13 cellular contexts compared by ENCODE assay signal in genomic region chr17:77478899-77479298, GRCh38.
DNase-seq lines count a peak whose midpoint lies in the region; ATAC-seq, FAIRE-seq and TF ChIP-seq lines count a peak whose summit lies in the region.
"Had no signal": no experiment of that assay in that cellular context is flagged by ENCODE, and none has a peak within 500 bp of the region (broad histone marks: within the 10 kb centered on the region; RNA-seq: fewer than 3 reads in every experiment).

No MANE protein-coding gene starts in this region.

- no peak overlapping the region for H3K4me3 Mint-ChIP-seq in activated naive CD4-positive, alpha-beta T cell treated with anti-CD3 and anti-CD28 coated beads, Interleukin-2, amount 50 U/mL, for 24 hours
- no peak overlapping the region for H3K4me3 Mint-ChIP-seq in activated B cell treated with CpG ODN at 0.5 μM for 24 hours

- 90% methylated on average over 11 of the region's 11 CpGs for WGBS in HepG2 (ENCODE audit: low lambda C conversion rate)
- whole genome bisulfite sequencing in tibial nerve, 2 donors: 67 to 78% methylated on average over 11 of the region's 11 CpGs

- H3K27me3 Mint-ChIP-seq in activated naive CD4-positive, alpha-beta T cell treated with anti-CD3 and anti-CD28 coated beads, Interleukin-2, amount 50 U/mL, for 24 hours: no peaks in the 10 kb centered on the region
- no peaks in the 10 kb centered on the region for H3K27me3 Mint-ChIP-seq in activated B cell treated with CpG ODN at 0.5 μM for 24 hours

- DNase-seq in activated naive CD4-positive, alpha-beta T cell treated with Interleukin-2 at 50 U/mL for 16 hours: no peak
- no peak for DNase-seq in activated B cell treated with CpG ODN at 0.5 μM for 24 hours
- no peak for DNase-seq in HepG2 (ENCODE audit: low spot score)
- no peak for DNase-seq in tibial nerve (ENCODE audit: low spot score in 2 of 2)
- DNase-seq in HPDE6-E6E7 (ENCODE audit: extremely low spot score): no peak
- DNase-seq: anterior cingulate cortex; NCI-H187; stimulated activated CD4-positive, alpha-beta T cell treated with anti-CD3 and anti-CD28 coated beads, Interleukin-4, amount 100 ng/mL, for 1 hour; tibial artery had no signal

- TF ChIP-seq CTCF in activated B cell treated with CpG ODN at 0.5 μM for 24 hours (IDR thresholded peaks at IDR 0.05) (no peak), HepG2 (CRISPR knock-in tag; IDR thresholded peaks at IDR 0.05) (no peak), tibial nerve (IDR thresholded peaks at IDR 0.05) (no peak)

- peaks cover 41 to 71% of the 10 kb centered on the region in 2 experiments for H3K36me3 ChIP-seq in HepG2 (replicated peaks in 1 of 2; ENCODE audit: control insufficient read depth in 1 of 2, insufficient read depth in 2 of 2, low read length in 2 of 2)
- H3K36me3 ChIP-seq in tibial nerve: peaks cover 2 to 22% (median 15%) of the 10 kb centered on the region in 3 donors

- FAIRE-seq in HepG2 (lab: Jason Lieb, UNC): peak; percentile 4
- FAIRE-seq: endothelial cell of umbilical vein had no signal

- H3K9me3 Mint-ChIP-seq in activated naive CD4-positive, alpha-beta T cell treated with anti-CD3 and anti-CD28 coated beads, Interleukin-2, amount 50 U/mL, for 24 hours: no peaks in the 10 kb centered on the region
- H3K9me3 Mint-ChIP-seq in activated B cell treated with CpG ODN at 0.5 μM for 24 hours: no peaks in the 10 kb centered on the region

- intact Hi-C loops in activated B cell treated with CpG ODN at 0.5 μM for 24 hours (cut with micrococcal nuclease): no loop called here
- intact Hi-C loops in HepG2 (cut with micrococcal nuclease; ENCODE audit: unreplicated experiment): no loop called here

- H3K4me2 ChIP-seq in HepG2 (ENCODE audit: low read depth, low read length): no peak overlapping the region

- H3K36me3 Mint-ChIP-seq in activated naive CD4-positive, alpha-beta T cell treated with anti-CD3 and anti-CD28 coated beads, Interleukin-2, amount 50 U/mL, for 24 hours: peaks cover 14% of the 10 kb centered on the region
- H3K36me3 Mint-ChIP-seq in activated B cell treated with CpG ODN at 0.5 μM for 24 hours (ENCODE audit: low read depth): peaks cover 37% of the 10 kb centered on the region

- in situ Hi-C loops in HepG2 (cut with HindIII; ENCODE audit: extremely low pct_ligation_motif_present, low pct_unique_long_range_greater_than_20kb): no loop called here

- TF ChIP-seq EP300 in HepG2 (IDR thresholded peaks at IDR 0.05; ENCODE audit: low read depth in 2 of 2, low read length in 2 of 2): no peak
- TF ChIP-seq EP300 in HepG2 (CRISPR knock-in tag; IDR thresholded peaks at IDR 0.05; ENCODE audit: borderline replicate concordance): no peak
- no peak for TF ChIP-seq EP300 in tibial nerve (IDR thresholded peaks at IDR 0.05)

- H3K4me1 ChIP-seq in HepG2 (ENCODE audit: insufficient read depth, low read length) (peaks cover 13% of the 10 kb centered on the region), tibial nerve (peaks cover 11 to 92% (median 79%) of the 10 kb centered on the region in 4 donors)

- 0 out of 4 replicates have a peak, but pooled peaks of 1 of the 2 experiments have one; percentile 31 for TF ChIP-seq POLR2A in HepG2 (IDR thresholded peaks at IDR 0.05; ENCODE audit: insufficient read depth in 1 of 2, low read depth in 2 of 2, low read length in 2 of 2)
- TF ChIP-seq POLR2A in tibial nerve (IDR thresholded peaks at IDR 0.05): no peak

- H3K4me1 Mint-ChIP-seq in activated naive CD4-positive, alpha-beta T cell treated with anti-CD3 and anti-CD28 coated beads, Interleukin-2, amount 50 U/mL, for 24 hours: peaks cover 66% of the 10 kb centered on the region
- H3K4me1 Mint-ChIP-seq in activated B cell treated with CpG ODN at 0.5 μM for 24 hours: peaks cover 71% of the 10 kb centered on the region

- H4K20me1 ChIP-seq in HepG2 (ENCODE audit: insufficient read depth, low read length): peaks cover 94% of the 10 kb centered on the region

- no peak for ATAC-seq in activated B cell treated with CpG ODN at 0.5 μM for 24 hours (ENCODE audit: low read depth)
- no peak for ATAC-seq in HepG2
- ATAC-seq in GM18867 (IDR thresholded peaks at IDR 0.05; ENCODE audit: unreplicated experiment): no peak
- no peak for ATAC-seq in HG03460 (IDR thresholded peaks at IDR 0.05; ENCODE audit: unreplicated experiment)

- H3K9me3 ChIP-seq in HepG2 (ENCODE audit: low read length) (no peaks in the 10 kb centered on the region), tibial nerve (no peaks in the 10 kb centered on the region)
- H3K9me3 ChIP-seq: tibial artery had no signal

- no peaks in the 10 kb centered on the region for H3K27me3 ChIP-seq in HepG2 (ENCODE audit: control insufficient read depth in 1 of 2, insufficient read depth in 2 of 2, low read length in 2 of 2)
- no peaks in the 10 kb centered on the region for H3K27me3 ChIP-seq in tibial nerve
- H3K27me3 ChIP-seq: tibial artery had no signal

- H3K4me3 ChIP-seq in HepG2 (replicated peaks in 1 of 3; ENCODE audit: insufficient read depth in 1 of 3, low read depth in 2 of 3, low read length in 3 of 3) (no peak overlapping the region), tibial nerve (no peak overlapping the region)
- H3K4me3 ChIP-seq: tibial artery had no signal

- H3K9ac ChIP-seq in HepG2 (ENCODE audit: insufficient read depth, low read depth, low read length): no peak overlapping the region

- H3K27ac Mint-ChIP-seq in activated naive CD4-positive, alpha-beta T cell treated with anti-CD3 and anti-CD28 coated beads, Interleukin-2, amount 50 U/mL, for 24 hours: peak overlapping the region; percentile 69
- H3K27ac Mint-ChIP-seq in activated B cell treated with CpG ODN at 0.5 μM for 24 hours: peak overlapping the region; percentile 56

- no TSS peak for BruUV-seq in HepG2 (replicated peaks; lab: Mats Ljungman, UMichigan)

- no peak overlapping the region for H2AFZ ChIP-seq in HepG2 (ENCODE audit: low read length)

- no peak overlapping the region for H3K27ac ChIP-seq in HepG2 (ENCODE audit: extremely low read length, insufficient read depth, low read length)
- H3K27ac ChIP-seq in tibial nerve: peak overlapping the region in 3 of 4 donors; percentile 54 to 94 (median 88)

- CTCF ChIA-PET in activated B cell treated with CpG ODN at 0.5 μM for 24 hours (lab: Charles Lee) (no interaction called here), HepG2 (lab: Yijun Ruan, JAX; ENCODE audit: low intra/inter-chr PET ratio, low total read pairs) (no interaction called here)

- peaks cover 83% of the 10 kb centered on the region for H3K79me2 ChIP-seq in HepG2 (ENCODE audit: insufficient read depth, low read length)

- TF ChIP-seq RAD21 in HepG2 (CRISPR knock-in tag; IDR thresholded peaks at IDR 0.05): no peak

- POLR2A ChIA-PET in activated B cell treated with CpG ODN at 0.5 μM for 24 hours (lab: Charles Lee): interaction anchor here (9.0 kb wide), 1 partner anchor 17 kb away, joined by 150 read pairs; no protein-coding TSS in a partner anchor
- POLR2A ChIA-PET in HepG2 (lab: Yijun Ruan, JAX): interaction anchor here (1.1 kb wide), 1 partner anchor 29 kb away, joined by 4 read pairs; no protein-coding TSS in a partner anchor

TF ChIP-seq in HepG2, 621 proteins besides CTCF, POLR2A, EP300 and RAD21:
- no peak for TF ChIP-seq HCFC1 (IDR thresholded peaks at IDR 0.05; ENCODE audit: low read depth, low read length)
- TF ChIP-seq ZNF354B (CRISPR knock-in tag; IDR thresholded peaks at IDR 0.05): no peak
- TF ChIP-seq XBP1 (CRISPR knock-in tag; IDR thresholded peaks at IDR 0.05): no peak
- TF ChIP-seq ZKSCAN5 (CRISPR knock-in tag; IDR thresholded peaks at IDR 0.05): no peak
- TF ChIP-seq MAX (IDR thresholded peaks at IDR 0.05): no peak
- TF ChIP-seq AGO1 (IDR thresholded peaks at IDR 0.05; ENCODE audit: low read depth, low read length, poor library complexity, severe bottlenecking): no peak
- TF ChIP-seq ZBTB25 (CRISPR knock-in tag; IDR thresholded peaks at IDR 0.05): no peak
